In genomic region chr22:48161354-48161753, GRCh38 we compare ENCODE assay signal across 19 cellular contexts.
A peak's percentile ranks its signal among the peaks of the same experiment; 100 is the strongest.
DNase-seq lines count a peak whose midpoint lies in the region; ATAC-seq and TF ChIP-seq lines count a peak whose summit lies in the region.
"Had no signal": no experiment of that assay in that cellular context is flagged by ENCODE, and none has a peak within 500 bp of the region (broad histone marks: within the 10 kb centered on the region; RNA-seq: fewer than 3 reads in every experiment).

No MANE protein-coding gene starts in this region.

- no peak overlapping the region for H4K5ac ChIP-seq in H9 (ENCODE audit: insufficient read length, low read depth, low read length)

- peaks cover 2% of the 10 kb centered on the region for H3K27me3 Mint-ChIP-seq in H9 (ENCODE audit: low read depth)
- H3K27me3 Mint-ChIP-seq in chondrocyte (ENCODE audit: low read depth), result no peaks in the 10 kb centered on the region
- H3K27me3 Mint-ChIP-seq in GM23338 (ENCODE audit: insufficient read depth, low read depth, poor library complexity), result peaks cover 9% of the 10 kb centered on the region

- H3K27ac ChIP-seq in H9 (ENCODE audit: insufficient read length, low read depth, low read length), result no peak overlapping the region
- H3K27ac ChIP-seq in HEK293 (ENCODE audit: extremely low read depth, low read depth, low read length), result no peak overlapping the region
- H3K27ac ChIP-seq in ovary, result no peak overlapping the region
- no peak overlapping the region for H3K27ac ChIP-seq in mammary epithelial cell (ENCODE audit: insufficient read depth, low read depth, low read length)
- no peak overlapping the region for H3K27ac ChIP-seq in GM23338 (ENCODE audit: low read depth)

- CTCF ChIA-PET in HEK293 (lab: Yijun Ruan, JAX), result interaction anchor here (0.6 kb wide), 1 partner anchor 22 kb away, joined by 3 read pairs; no protein-coding TSS in a partner anchor
- CTCF ChIA-PET in mammary epithelial cell (lab: Charles Lee; ENCODE audit: low non-redundant PET), result no interaction called here

- DNase-seq in H9 (no peak), chondrocyte (ENCODE audit: low spot score) (peak; percentile 9), ovary (peak in 3 of 5 donors; percentile 27 to 55 (median 54)), putamen (ENCODE audit: low spot score) (no peak), mammary epithelial cell (no peak), GM23338 (ENCODE audit: low spot score) (no peak)
- DNase-seq: ACHN; BE2C; C1 segment of cervical spinal cord; Caco-2; CD4-positive, CD25-positive, alpha-beta regulatory T cell; GF-D8; HFFc6; KG1 had no signal

- H3K4ac ChIP-seq in H9 (ENCODE audit: low read depth, low read length), result no peak overlapping the region

- no peak overlapping the region for H2AK5ac ChIP-seq in H9 (ENCODE audit: insufficient read length, low read length)

- H3K79me2 ChIP-seq in H9 (ENCODE audit: insufficient read depth, low read length), result no peaks in the 10 kb centered on the region
- H3K79me2 ChIP-seq in mammary epithelial cell (ENCODE audit: insufficient read depth, low read length), result no peaks in the 10 kb centered on the region
- H3K79me2 ChIP-seq in GM23338 (replicated peaks; ENCODE audit: insufficient read depth), result no peaks in the 10 kb centered on the region

- no peak overlapping the region for H4K91ac ChIP-seq in H9 (ENCODE audit: insufficient read length, low read depth, low read length)

- H3K4me2 ChIP-seq in H9 (ENCODE audit: insufficient read depth, insufficient read length, low read length) (no peak overlapping the region), mammary epithelial cell (ENCODE audit: insufficient read depth, low read depth, low read length) (no peak overlapping the region), GM23338 (no peak overlapping the region)

- no peak overlapping the region for H3K14ac ChIP-seq in H9 (ENCODE audit: insufficient read depth, low read length)

- H2BK20ac ChIP-seq in H9 (ENCODE audit: low read depth, low read length, poor library complexity, severe bottlenecking), result peak overlapping the region; percentile 60

- H3K9me3 ChIP-seq in H9 (ENCODE audit: control insufficient read depth, low read depth, low read length) (no peaks in the 10 kb centered on the region), HEK293 (ENCODE audit: control insufficient read depth, insufficient read depth, low read depth, low read length) (no peaks in the 10 kb centered on the region), ovary (no peaks in the 10 kb centered on the region), mammary epithelial cell (replicated peaks; ENCODE audit: insufficient read depth, low read length) (peaks cover 39% of the 10 kb centered on the region)
- H3K9me3 ChIP-seq: BE2C, Caco-2, HAP-1 had no signal

- H2BK12ac ChIP-seq in H9 (ENCODE audit: insufficient read length, low read depth, low read length), result no peak overlapping the region

- H2AFZ ChIP-seq in H9 (ENCODE audit: low read length) (no peak overlapping the region), mammary epithelial cell (ENCODE audit: low read depth, low read length) (no peak overlapping the region), GM23338 (no peak overlapping the region)

- no peak overlapping the region for H2BK120ac ChIP-seq in H9 (ENCODE audit: low read depth, low read length, poor library complexity, severe bottlenecking)

- no peak overlapping the region for H3K23ac ChIP-seq in H9 (ENCODE audit: insufficient read length, low read depth, low read length)

- no TSS peak for BruUV-seq in mammary epithelial cell (replicated peaks; lab: Mats Ljungman, UMichigan)

- in situ Hi-C loops in mammary epithelial cell (cut with MboI; ENCODE audit: low sequenced_read_pairs in 2 of 2), result no loop called here

- no peak overlapping the region for H2BK5ac ChIP-seq in H9 (ENCODE audit: insufficient read length, low read length)

- no peaks in the 10 kb centered on the region for H3K27me3 ChIP-seq in H9 (ENCODE audit: insufficient read depth, low read length)
- no peaks in the 10 kb centered on the region for H3K27me3 ChIP-seq in ovary
- no peaks in the 10 kb centered on the region for H3K27me3 ChIP-seq in mammary epithelial cell (ENCODE audit: insufficient read depth, low read length)
- H3K27me3 ChIP-seq in GM23338 (ENCODE audit: insufficient read depth), result no peaks in the 10 kb centered on the region
- H3K27me3 ChIP-seq: BE2C had no signal

- H3K36me3 ChIP-seq in HEK293 (ENCODE audit: control insufficient read depth in 2 of 2, insufficient read depth in 1 of 2, low read length in 2 of 2), result no peaks in the 10 kb centered on the region
- H3K36me3 ChIP-seq in ovary, result no peaks in the 10 kb centered on the region
- H3K36me3 ChIP-seq in mammary epithelial cell (ENCODE audit: insufficient read depth, low read length), result no peaks in the 10 kb centered on the region
- H3K36me3 ChIP-seq in GM23338 (ENCODE audit: insufficient read depth), result no peaks in the 10 kb centered on the region
- H3K36me3 ChIP-seq: BE2C, HAP-1 had no signal

- H4K20me1 ChIP-seq in H9 (ENCODE audit: control insufficient read depth, insufficient read depth, insufficient read length), result no peaks in the 10 kb centered on the region
- no peaks in the 10 kb centered on the region for H4K20me1 ChIP-seq in mammary epithelial cell (ENCODE audit: insufficient read depth, low read length)
- H4K20me1 ChIP-seq in GM23338 (replicated peaks; ENCODE audit: insufficient read depth), result no peaks in the 10 kb centered on the region

- no peak for ATAC-seq in GM23338
- ATAC-seq: GM12878, HepG2 had no signal

- no peaks in the 10 kb centered on the region for H3F3A ChIP-seq in GM23338 (replicated peaks; ENCODE audit: low read depth)

- no peaks in the 10 kb centered on the region for H3K23me2 ChIP-seq in H9 (ENCODE audit: insufficient read length, low read depth, low read length, poor library complexity, severe bottlenecking)

- H4K8ac ChIP-seq in H9 (replicated peaks; ENCODE audit: insufficient read length, low read depth, low read length), result no peak overlapping the region

- no peak overlapping the region for H3T11ph ChIP-seq in H9 (ENCODE audit: low read length)

- no peaks in the 10 kb centered on the region for H3K79me1 ChIP-seq in H9 (ENCODE audit: insufficient read depth, low read depth, low read length, poor library complexity, severe bottlenecking)

- H3K4me1 Mint-ChIP-seq in H9 (peaks cover 9 to 14% of the 10 kb centered on the region in 2 experiments), chondrocyte (ENCODE audit: low read depth) (no peaks in the 10 kb centered on the region), GM23338 (peaks cover 8% of the 10 kb centered on the region)
- H3K4me1 Mint-ChIP-seq: CD4-positive, CD25-positive, alpha-beta regulatory T cell; IgD-negative memory B cell had no signal

- H3K9ac ChIP-seq in H9 (ENCODE audit: extremely low read depth, insufficient read length, low read length), result no peak overlapping the region
- no peak overlapping the region for H3K9ac ChIP-seq in mammary epithelial cell (ENCODE audit: insufficient read depth, low read length)

- no peak overlapping the region for H3K4me3 Mint-ChIP-seq in H9
- H3K4me3 Mint-ChIP-seq in chondrocyte (ENCODE audit: unreplicated experiment), result no peak overlapping the region
- H3K4me3 Mint-ChIP-seq in GM23338, result no peak overlapping the region
- H3K4me3 Mint-ChIP-seq: CD4-positive, CD25-positive, alpha-beta regulatory T cell; HFFc6; IgD-negative memory B cell had no signal

- no CpG with 5 or more reads among the region's 7 CpGs for WGBS in H9 (ENCODE audit: extremely low coverage, insufficient read length, low lambda C conversion rate)
- 52 to 70% (median 56%) methylated on average over 7 of the region's 7 CpGs for WGBS in ovary, 3 donors
- WGBS in mammary epithelial cell (ENCODE audit: low coverage, missing lambda C conversion rate), result 75% methylated on average over 7 of the region's 7 CpGs

- H3K4me1 ChIP-seq in H9 (ENCODE audit: insufficient read depth, low read length) (no peaks in the 10 kb centered on the region), HEK293 (ENCODE audit: control insufficient read depth, insufficient read depth, low read length) (no peaks in the 10 kb centered on the region), ovary (ENCODE audit: insufficient read depth) (no peaks in the 10 kb centered on the region), mammary epithelial cell (ENCODE audit: insufficient read depth, low read length) (no peaks in the 10 kb centered on the region), GM23338 (ENCODE audit: insufficient read depth) (no peaks in the 10 kb centered on the region)
- H3K4me1 ChIP-seq: BE2C, Caco-2, HAP-1 had no signal

- H2BK15ac ChIP-seq in H9 (ENCODE audit: low read depth, low read length), result no peak overlapping the region

- H3K36me3 Mint-ChIP-seq in H9 (ENCODE audit: insufficient read depth in 1 of 3, low read depth in 3 of 3), result no peaks in the 10 kb centered on the region
- H3K36me3 Mint-ChIP-seq in chondrocyte (ENCODE audit: low read depth), result no peaks in the 10 kb centered on the region
- H3K36me3 Mint-ChIP-seq in GM23338 (ENCODE audit: low read depth), result no peaks in the 10 kb centered on the region
- H3K36me3 Mint-ChIP-seq: CD4-positive, CD25-positive, alpha-beta regulatory T cell had no signal

- TF ChIP-seq EP300 in ovary (IDR thresholded peaks at IDR 0.05), result no peak

- intact Hi-C loops in ovary (cut with DNase I), result no loop called here
- intact Hi-C loops in mammary epithelial cell (cut with micrococcal nuclease), result no loop called here

- TF ChIP-seq POLR2A in ovary (IDR thresholded peaks at IDR 0.05), result no peak

- POLR2A ChIA-PET in HEK293 (lab: Yijun Ruan, JAX), result no interaction called here

- H3K56ac ChIP-seq in H9 (ENCODE audit: insufficient read length, low read depth, low read length), result no peak overlapping the region

- no peak overlapping the region for H3K18ac ChIP-seq in H9 (ENCODE audit: insufficient read length, low read depth, low read length)

- TF ChIP-seq CTCF in H9 (conservative IDR thresholded peaks at IDR 0.05) (no peak), HEK293 (tag by site-specific recombination; IDR thresholded peaks at IDR 0.05) (no peak), chondrocyte (IDR thresholded peaks at IDR 0.05) (no peak), ovary (IDR thresholded peaks at IDR 0.05) (no peak), mammary epithelial cell (conservative IDR thresholded peaks at IDR 0.05 in 1 of 2, IDR thresholded peaks at IDR 0.05 in 1 of 2; ENCODE audit: extremely low read depth in 1 of 2, insufficient read depth in 1 of 2, low read depth in 1 of 2, low read length in 2 of 2) (no peak), GM23338 (conservative IDR thresholded peaks at IDR 0.05; ENCODE audit: low read depth in 2 of 2) (no peak)

- H3K27ac Mint-ChIP-seq in H9 (no peak overlapping the region), chondrocyte (ENCODE audit: unreplicated experiment) (no peak overlapping the region), GM23338 (no peak overlapping the region)
- H3K27ac Mint-ChIP-seq: CD4-positive, CD25-positive, alpha-beta regulatory T cell; HFFc6; IgD-negative memory B cell had no signal

- dilution Hi-C loops in mammary epithelial cell (cut with HindIII; ENCODE audit: low sequenced_read_pairs), result no loop called here

- H3K9me3 Mint-ChIP-seq in H9, result peaks cover 2% of the 10 kb centered on the region in 2 experiments; a peak in 1 of 5 replicates
- no peaks in the 10 kb centered on the region for H3K9me3 Mint-ChIP-seq in chondrocyte (ENCODE audit: low read depth)
- H3K9me3 Mint-ChIP-seq in GM23338, result no peaks in the 10 kb centered on the region; the same call in 2 of the 3 replicates

- no peaks in the 10 kb centered on the region for H3K9me2 ChIP-seq in GM23338 (ENCODE audit: insufficient read depth)

- H3K4me3 ChIP-seq in HEK293 (ENCODE audit: low read depth, low read length), result no peak overlapping the region
- no peak overlapping the region for H3K4me3 ChIP-seq in ovary
- no peak overlapping the region for H3K4me3 ChIP-seq in mammary epithelial cell (replicated peaks in 1 of 3; ENCODE audit: insufficient read depth in 1 of 3, low read depth in 2 of 3, low read length in 3 of 3)
- no peak overlapping the region for H3K4me3 ChIP-seq in GM23338
- H3K4me3 ChIP-seq: GM12878, HAP-1 had no signal

Comparison
In these comparisons a context has a peak if more than half of its experiments do, and no peak if none do; other contexts are left out.
1. DNase-seq: peak in chondrocyte (single experiment) and ovary (3 of 5); none in H9 (single experiment), putamen (single experiment), mammary epithelial cell (single experiment) and GM23338 (single experiment).